25 cellular contexts compared by ENCODE assay signal in genomic region chr17:11488407-11488806, GRCh38.
"Had no signal": no experiment of that assay in that cellular context is flagged by ENCODE, and none has a peak within 500 bp of the region (broad histone marks: within the 10 kb centered on the region; RNA-seq: fewer than 3 reads in every experiment).

No MANE protein-coding gene starts in this region.

- H3K4me3 Mint-ChIP-seq: dendritic cell treated with granulocyte-macrophage colony-stimulating factor and Interleukin-4, amounts not matched to agents 40 ng/mL and 50 ng/mL, for 4 days; mesothelial cell of epicardium had no signal

- DNase-seq: colonic mucosa; cortex of kidney; effector CD4-positive, alpha-beta T cell; effector memory CD4-positive, alpha-beta T cell; erythroblast; esophagus squamous epithelium; foreskin fibroblast; foreskin melanocyte; gastrocnemius medialis; glutamatergic neuron; head of caudate nucleus; heart right ventricle; hippocampal formation; left cardiac atrium; left lung; left ventricle myocardium superior; lower lobe of right lung; mesenchymal stem cell; mucosa of descending colon had no signal

- H3K4me1 ChIP-seq: colonic mucosa, esophagus squamous epithelium, gastrocnemius medialis, heart right ventricle, left lung, lower lobe of right lung had no signal

- FAIRE-seq: endometrium, islet of Langerhans, keratinocyte had no signal

- H3K27ac Mint-ChIP-seq: dendritic cell treated with granulocyte-macrophage colony-stimulating factor and Interleukin-4, amounts not matched to agents 40 ng/mL and 50 ng/mL, for 4 days; mesothelial cell of epicardium had no signal

- H3K9me3 ChIP-seq: colonic mucosa, esophagus squamous epithelium, gastrocnemius medialis, left lung, lower lobe of right lung, mucosa of descending colon had no signal

- H3K4me3 ChIP-seq: colonic mucosa, esophagus squamous epithelium, gastrocnemius medialis, heart right ventricle, left lung, lower lobe of right lung, mucosa of descending colon had no signal

- H3K9me3 Mint-ChIP-seq: mesothelial cell of epicardium had no signal

- H3K27me3 ChIP-seq: colonic mucosa, esophagus squamous epithelium, gastrocnemius medialis, left lung had no signal

- H3K27ac ChIP-seq: colonic mucosa, epithelial cell of prostate, esophagus squamous epithelium, gastrocnemius medialis, heart right ventricle, left lung, lower lobe of right lung had no signal

- H3K36me3 Mint-ChIP-seq: mesothelial cell of epicardium had no signal

- H3K27me3 Mint-ChIP-seq: dendritic cell treated with granulocyte-macrophage colony-stimulating factor and Interleukin-4, amounts not matched to agents 40 ng/mL and 50 ng/mL, for 4 days had no signal

- H3K36me3 ChIP-seq: colonic mucosa, esophagus squamous epithelium, gastrocnemius medialis, heart right ventricle, left lung, lower lobe of right lung had no signal
